Comparison of ENCODE assay signal across 24 cellular contexts in the genomic region with DNA sequence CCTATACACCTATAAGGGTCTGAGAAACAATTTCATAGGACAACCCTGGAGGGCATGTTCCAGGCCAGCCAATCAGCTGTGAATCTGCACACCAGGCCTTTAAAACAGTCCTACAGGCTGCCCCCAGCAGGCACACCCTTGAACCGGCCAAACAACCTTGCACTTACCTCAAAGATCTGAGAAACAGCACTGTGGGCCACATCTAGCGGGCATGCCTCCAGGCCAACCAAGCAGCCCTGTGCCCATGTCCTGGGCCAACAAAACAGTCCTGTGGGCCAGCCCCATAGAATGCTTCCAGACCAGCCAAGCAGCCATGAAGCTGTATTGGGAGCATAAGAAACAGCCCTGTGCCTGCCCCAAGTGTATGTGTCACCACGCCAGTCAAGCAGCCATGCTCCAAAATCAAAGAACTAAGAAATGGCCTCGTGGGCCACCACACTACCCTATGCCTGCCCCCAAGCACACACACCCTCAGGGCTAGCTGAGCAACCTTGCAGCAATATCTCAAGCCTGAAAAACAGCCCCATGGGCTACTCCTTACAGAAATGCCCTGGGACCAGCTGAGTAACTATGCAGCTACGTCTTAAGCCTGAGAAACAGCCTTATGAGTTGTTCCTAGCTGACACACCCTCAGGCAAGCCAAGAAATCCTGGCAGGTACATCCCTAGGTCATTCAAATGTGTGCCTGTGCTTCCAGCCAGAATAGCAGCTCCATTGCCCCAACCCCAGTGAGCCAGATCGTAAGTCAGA.
"Had no signal": no experiment of that assay in that cellular context is flagged by ENCODE, and none has a peak within 500 bp of the region (broad histone marks: within the 10 kb centered on the region; RNA-seq: fewer than 3 reads in every experiment).

No MANE protein-coding gene starts in this region.

- H3K4me1 Mint-ChIP-seq: IgD-negative memory B cell had no signal

- H3K36me3 ChIP-seq: Peyer's patch, SJCRH30 had no signal

- H3K27ac ChIP-seq: HL-60, KMS-11, PC-9, Peyer's patch, SJCRH30 had no signal

- H3K4me3 ChIP-seq: K562, PC-9, Peyer's patch, SJCRH30 had no signal

- H3K9me3 ChIP-seq: Peyer's patch, SJCRH30 had no signal

- FAIRE-seq: HTR-8/SVneo, K562 had no signal

- H3K4me1 ChIP-seq: Peyer's patch, SJCRH30 had no signal

- DNase-seq: Kasumi-1, MM.1S, NCI-H1092 treated with DMSO at 0.1 percent for 48 hours, NCI-H1436, NCI-H1694, NCI-H187 treated with DMSO at 0.1 percent for 48 hours, NCI-H2029 treated with DMSO at 0.1 percent for 48 hours, NCI-H2107, NCI-H2227 treated with DMSO at 0.1 percent for 48 hours, NCI-H510A, NCI-H524 treated with DMSO at 0.1 percent for 48 hours, NCI-H69, NCI-H774, PC-9, Peyer's patch, SHP77 treated with DMSO at 0.1 percent for 48 hours, SJCRH30 had no signal

- H3K27me3 Mint-ChIP-seq: IgD-negative memory B cell had no signal

- H3K27me3 ChIP-seq: Peyer's patch, SJCRH30 had no signal

- H3K4me3 Mint-ChIP-seq: IgD-negative memory B cell had no signal

- H3K27ac Mint-ChIP-seq: IgD-negative memory B cell had no signal

- H3K36me3 Mint-ChIP-seq: IgD-negative memory B cell had no signal

- ATAC-seq: K562, Right ventricle myocardium inferior, SK-N-SH treated with all-trans-retinoic acid at 6 μM for 48 hours had no signal
